ENCODE assay signal across 22 cellular contexts in genomic region chr22:19933328-19934241, GRCh38. TPM values are rescaled to one million over a fixed set of nuclear protein-coding genes. Genes with fewer than 3 reads are reported as not detected.
A peak's percentile ranks its signal among the peaks of the same experiment; 100 is the strongest.
DNase-seq lines count a peak whose midpoint lies in the region; ATAC-seq, FAIRE-seq and TF ChIP-seq lines count a peak whose summit lies in the region.
"Had no signal": no experiment of that assay in that cellular context is flagged by ENCODE, and none has a peak within 500 bp of the region (broad histone marks: within the 10 kb centered on the region; RNA-seq: fewer than 3 reads in every experiment).

No MANE protein-coding gene starts in this region.

- TF ChIP-seq POLR2A in K562 (conservative IDR thresholded peaks at IDR 0.05): 0 out of 2 replicates have a peak, but pooled peaks have one; percentile 29

- H3K27ac Mint-ChIP-seq in endothelial cell (ENCODE audit: unreplicated experiment): no peak overlapping the region
- no peak overlapping the region for H3K27ac Mint-ChIP-seq in activated CD4-positive, alpha-beta T cell treated with anti-CD3 and anti-CD28 coated beads, Interleukin-2, amount 10 ng/mL, durations not matched to agents 7 days and 5 days
- H3K27ac Mint-ChIP-seq: activated CD8-positive, alpha-beta T cell treated with anti-CD3 and anti-CD28 coated beads for 36 hours; CD4-positive, alpha-beta T cell had no signal

- no peaks in the 10 kb centered on the region for H3K4me1 Mint-ChIP-seq in endothelial cell (ENCODE audit: unreplicated experiment)
- H3K4me1 Mint-ChIP-seq in activated CD4-positive, alpha-beta T cell treated with anti-CD3 and anti-CD28 coated beads, Interleukin-2, amount 10 ng/mL, durations not matched to agents 7 days and 5 days: no peaks in the 10 kb centered on the region
- H3K4me1 Mint-ChIP-seq: central memory CD8-positive, alpha-beta T cell; neural crest cell; stimulated activated naive CD8-positive, alpha-beta T cell treated with anti-CD3 and anti-CD28 coated beads, Interleukin-15, amount 100 ng/mL, for 72 hours had no signal

- in situ Hi-C loops in K562 (cut with MboI): no loop called here

- peaks cover 4% of the 10 kb centered on the region; the same call in 1 of the 2 replicates for H4K20me1 ChIP-seq in K562 (replicated peaks; ENCODE audit: control insufficient read depth, insufficient read depth, low read length)

- no peak overlapping the region for H3K4me2 ChIP-seq in K562 (ENCODE audit: insufficient read depth, low read length)

- no peak for FAIRE-seq in K562 (lab: Jason Lieb, UNC)
- FAIRE-seq: H1 had no signal

- H3K27ac ChIP-seq in K562 (ENCODE audit: extremely low read depth, low read depth, low read length): no peak overlapping the region
- H3K27ac ChIP-seq: tibial artery had no signal

- TF ChIP-seq EP300 in K562 (IDR thresholded peaks at IDR 0.05; ENCODE audit: low read length): no peak

- peaks cover 2 to 19% of the 10 kb centered on the region in 2 experiments; a peak in 3 of 5 replicates for H3K4me1 ChIP-seq in K562 (replicated peaks in 1 of 2; ENCODE audit: control insufficient read depth in 2 of 2, insufficient read depth in 2 of 2, low read length in 2 of 2)

- TF ChIP-seq CTCF in K562 (IDR thresholded peaks at IDR 0.05 in 2 of 3, conservative IDR thresholded peaks at IDR 0.05 in 1 of 3; ENCODE audit: insufficient read depth in 2 of 3, low read depth in 1 of 3, low read length in 3 of 3) (no peak), endothelial cell (IDR thresholded peaks at IDR 0.05; ENCODE audit: unreplicated experiment) (no peak)

- H3K36me3 Mint-ChIP-seq in endothelial cell (ENCODE audit: low read depth, unreplicated experiment): peaks cover 35% of the 10 kb centered on the region
- peaks cover 22% of the 10 kb centered on the region for H3K36me3 Mint-ChIP-seq in activated CD4-positive, alpha-beta T cell treated with anti-CD3 and anti-CD28 coated beads, Interleukin-2, amount 10 ng/mL, durations not matched to agents 7 days and 5 days (ENCODE audit: low read depth)

- no peak for TF ChIP-seq RAD21 in K562 (CRISPR knock-in tag; conservative IDR thresholded peaks at IDR 0.05 in 1 of 2, IDR thresholded peaks at IDR 0.05 in 1 of 2)

- H3K9me1 ChIP-seq in K562 (ENCODE audit: control insufficient read depth, insufficient read depth, low read length): peaks cover 8% of the 10 kb centered on the region

- peaks cover 21% of the 10 kb centered on the region; the same call in 2 of the 3 replicates for H3K36me3 ChIP-seq in K562 (ENCODE audit: control insufficient read depth, insufficient read depth, low read length)

- H3K4me3 ChIP-seq in K562: no peak overlapping the region
- H3K4me3 ChIP-seq: dorsolateral prefrontal cortex, MG63, tibial artery had no signal

- intact Hi-C loops in Right ventricle myocardium superior (cut with DNase I): no loop called here
- intact Hi-C loops in cardiac septum (cut with DNase I): no loop called here
- intact Hi-C loops in K562 (cut with micrococcal nuclease): no loop called here

- no TSS peak for BruUV-seq in K562 (replicated peaks; lab: Mats Ljungman, UMichigan)

- DNase-seq in Right ventricle myocardium superior (peak; percentile 18), cardiac septum (ENCODE audit: low spot score) (no peak), NCI-H1092 treated with DMSO at 0.1 percent for 48 hours (lab: John Stamatoyannopoulos, UW) (peak; percentile 77), K562 (ENCODE audit: extremely low read depth in 1 of 4, low spot score in 3 of 4) (no peak), endothelial cell (ENCODE audit: low spot score) (no peak)
- no peak for DNase-seq in activated naive CD4-positive, alpha-beta T cell treated with anti-CD3 and anti-CD28 coated beads, Interleukin-2, amount 50 U/mL, for 16 hours
- no peak for DNase-seq in activated CD4-positive, alpha-beta T cell treated with anti-CD3 and anti-CD28 coated beads, Interleukin-2, amount 10 ng/mL, durations not matched to agents 7 days and 5 days
- DNase-seq: activated CD8-positive, alpha-beta T cell treated with anti-CD3 and anti-CD28 coated beads for 36 hours; CD4-positive, alpha-beta T cell; DND-41; MG63; NCI-H187 treated with DMSO at 0.1 percent for 48 hours; NCI-H524 treated with DMSO at 0.1 percent for 48 hours; stimulated activated CD4-positive, alpha-beta T cell treated with anti-CD3 and anti-CD28 coated beads, Interleukin-15, amount 100 ng/mL, for 24 hours; stimulated activated naive CD8-positive, alpha-beta T cell treated with anti-CD3 and anti-CD28 coated beads, Interleukin-15, amount 100 ng/mL, for 72 hours; T1000; tibial artery had no signal

- no peak overlapping the region for H3K9ac ChIP-seq in K562 (ENCODE audit: insufficient read depth in 1 of 2, low read depth in 2 of 2, low read length in 2 of 2)

- peaks cover 19% of the 10 kb centered on the region for H3K9me3 ChIP-seq in K562 (replicated peaks; ENCODE audit: control insufficient read depth, insufficient read depth, low read depth, low read length)
- H3K9me3 ChIP-seq: tibial artery had no signal

- H3K4me3 Mint-ChIP-seq in endothelial cell (ENCODE audit: unreplicated experiment): no peak overlapping the region
- H3K4me3 Mint-ChIP-seq in activated CD4-positive, alpha-beta T cell treated with anti-CD3 and anti-CD28 coated beads, Interleukin-2, amount 10 ng/mL, durations not matched to agents 7 days and 5 days: no peak overlapping the region
- H3K4me3 Mint-ChIP-seq: activated CD8-positive, alpha-beta T cell treated with anti-CD3 and anti-CD28 coated beads for 36 hours; CD4-positive, alpha-beta T cell; central memory CD8-positive, alpha-beta T cell; neural crest cell; stimulated activated naive CD8-positive, alpha-beta T cell treated with anti-CD3 and anti-CD28 coated beads, Interleukin-15, amount 100 ng/mL, for 72 hours had no signal

- peaks cover 2% of the 10 kb centered on the region for H3K27me3 Mint-ChIP-seq in endothelial cell (ENCODE audit: unreplicated experiment)
- H3K27me3 Mint-ChIP-seq in activated CD4-positive, alpha-beta T cell treated with anti-CD3 and anti-CD28 coated beads, Interleukin-2, amount 10 ng/mL, durations not matched to agents 7 days and 5 days: no peaks in the 10 kb centered on the region
- H3K27me3 Mint-ChIP-seq: activated CD8-positive, alpha-beta T cell treated with anti-CD3 and anti-CD28 coated beads for 36 hours; CD4-positive, alpha-beta T cell; central memory CD8-positive, alpha-beta T cell; stimulated activated naive CD8-positive, alpha-beta T cell treated with anti-CD3 and anti-CD28 coated beads, Interleukin-15, amount 100 ng/mL, for 72 hours had no signal

- 42% methylated on average over 9 of the region's 9 CpGs for WGBS in K562 (ENCODE audit: insufficient coverage, low coverage, missing lambda C conversion rate)

- H3K27me3 ChIP-seq in K562 (ENCODE audit: control insufficient read depth in 2 of 2, insufficient read depth in 2 of 2, low read length in 2 of 2): no peaks in the 10 kb centered on the region
- H3K27me3 ChIP-seq: dorsolateral prefrontal cortex, MG63, tibial artery had no signal

- H3K9me3 Mint-ChIP-seq in endothelial cell (ENCODE audit: unreplicated experiment): peaks cover 13% of the 10 kb centered on the region
- peaks cover 14% of the 10 kb centered on the region for H3K9me3 Mint-ChIP-seq in activated CD4-positive, alpha-beta T cell treated with anti-CD3 and anti-CD28 coated beads, Interleukin-2, amount 10 ng/mL, durations not matched to agents 7 days and 5 days

- no peak for ATAC-seq in Right ventricle myocardium superior (ENCODE audit: poor library complexity)
- ATAC-seq in K562: peak; percentile 7
- ATAC-seq: activated CD4-positive, CD25-positive, alpha-beta regulatory T cell treated with anti-CD3 and anti-CD28 coated beads, Interleukin-2, amount 50 U/mL, for 24 hours; activated CD8-positive, alpha-beta T cell treated with anti-CD3 and anti-CD28 coated beads for 36 hours; stimulated activated naive CD8-positive, alpha-beta T cell treated with anti-CD3 and anti-CD28 coated beads, Interleukin-15, amount 100 ng/mL, for 72 hours had no signal

- CTCF ChIA-PET in K562 (lab: Yijun Ruan, JAX; ENCODE audit: low intra/inter-chr PET ratio): interaction anchor here (0.5 kb wide), 1 partner anchor 935 kb away, joined by 4 read pairs; no protein-coding TSS in a partner anchor
- CTCF ChIA-PET in activated CD4-positive, alpha-beta T cell treated with anti-CD3 and anti-CD28 coated beads, Interleukin-2, amount 10 ng/mL, durations not matched to agents 7 days and 5 days (lab: Charles Lee): interaction anchor here (0.6 to 1.6 kb wide), 3 partner anchors 15 to 24 kb away, joined by 3 to 4 read pairs (median 3); no protein-coding TSS in a partner anchor

- no peak overlapping the region for H2AFZ ChIP-seq in K562 (ENCODE audit: low read depth, low read length)

- POLR2A ChIA-PET in K562 (lab: Yijun Ruan, JAX): interaction anchor here (0.6 to 2.0 kb wide), 15 partner anchors 8 to 842 kb away, joined by 3 to 14 read pairs (median 4); partner anchors contain the start of genes COMT and TXNRD2
- POLR2A ChIA-PET in activated CD4-positive, alpha-beta T cell treated with anti-CD3 and anti-CD28 coated beads, Interleukin-2, amount 10 ng/mL, durations not matched to agents 7 days and 5 days (lab: Charles Lee): no interaction called here

- H3K79me2 ChIP-seq in K562 (ENCODE audit: control insufficient read depth, insufficient read depth, low read length): no peaks in the 10 kb centered on the region

RNA-seq across cellular contexts. Expression of gene COMT, which starts 8.0 kb away (rescaled TPM):
- total RNA-seq in Right ventricle myocardium superior: 75.3 TPM
- total RNA-seq in cardiac septum: 97.1 TPM
- 125 and 360 TPM in 2 replicates for total RNA-seq in K562 (2011; cell fraction: chromatin; rRNA removed; ENCODE audit: low replicate concordance)
- 500 and 649 TPM in 2 replicates for total RNA-seq in K562 (2011; cell fraction: nucleolus; rRNA removed)
- total RNA-seq in K562 (2011; cell fraction: nucleoplasm; rRNA removed): 301 and 358 TPM in 2 replicates
- total RNA-seq in K562 (2014; rRNA removed): 334 and 497 TPM in 2 replicates
- 29.4 and 46.3 TPM in 2 replicates for total RNA-seq in K562 (2014; rRNA removed; fragmentation: Illumina TruSeq; extraction: Trizol)
- total RNA-seq in K562 (2015; rRNA removed; fragmentation: Illumina TruSeq; extraction: Trizol): 155 and 156 TPM in 2 replicates
- total RNA-seq in K562 (2021): 348 and 351 TPM in 2 replicates
- polyA plus RNA-seq in K562 (2011; rRNA removed): 185 and 498 TPM in 2 replicates
- polyA plus RNA-seq in K562 (2011; cell fraction: cytosol; rRNA removed): 652 and 657 TPM in 2 replicates
- polyA plus RNA-seq in K562 (2011; cell fraction: nucleus; rRNA removed): 321 and 432 TPM in 2 replicates
- polyA plus RNA-seq in K562 (2012): 279 and 699 TPM in 2 replicates
- 108 and 305 TPM in 2 replicates for polyA plus RNA-seq in K562 (2014; fragmentation: Illumina TruSeq; extraction: Trizol)
- 10 to 100 TPM; 12.5 to 39.6 TPM for polyA plus RNA-seq in K562 (2014; fragmentation: Nextera tagmentation; extraction: Ambion mirVana)
- 263 and 317 TPM in 2 replicates for polyA plus RNA-seq in K562 (2014; rRNA removed)
- 92.9 and 123 TPM in 2 replicates for polyA minus RNA-seq in K562 (2011; rRNA and poly(A)+ RNA removed)
- polyA minus RNA-seq in K562 (2011; cell fraction: cytosol; rRNA and poly(A)+ RNA removed): 148 and 344 TPM in 2 replicates
- polyA minus RNA-seq in K562 (2011; cell fraction: nucleus; rRNA and poly(A)+ RNA removed): 63.8 and 154 TPM in 2 replicates
- total RNA-seq in endothelial cell (ENCODE audit: unreplicated experiment): 49.0 TPM
- 10 to 100 TPM; 71.8 to 74.8 TPM for total RNA-seq in activated CD4-positive, alpha-beta T cell treated with anti-CD3 and anti-CD28 coated beads, Interleukin-2, amount 10 ng/mL, durations not matched to agents 7 days and 5 days

RNA-seq across cellular contexts. Expression of gene TXNRD2, which starts 8.0 kb away (rescaled TPM):
- 40.4 TPM for total RNA-seq in Right ventricle myocardium superior
- 33.3 TPM for total RNA-seq in cardiac septum
- total RNA-seq in K562 (2011; cell fraction: chromatin; rRNA removed; ENCODE audit: low replicate concordance): 156 and 367 TPM in 2 replicates
- total RNA-seq in K562 (2011; cell fraction: nucleolus; rRNA removed): 176 and 216 TPM in 2 replicates
- 160 and 165 TPM in 2 replicates for total RNA-seq in K562 (2011; cell fraction: nucleoplasm; rRNA removed)
- total RNA-seq in K562 (2014; rRNA removed): 49.4 and 60.7 TPM in 2 replicates
- total RNA-seq in K562 (2014; rRNA removed; fragmentation: Illumina TruSeq; extraction: Trizol): 25.1 and 32.6 TPM in 2 replicates
- total RNA-seq in K562 (2015; rRNA removed; fragmentation: Illumina TruSeq; extraction: Trizol): 45.9 and 50.4 TPM in 2 replicates
- 78.2 and 80.2 TPM in 2 replicates for total RNA-seq in K562 (2021)
- polyA plus RNA-seq in K562 (2011; rRNA removed): 50.2 and 93.6 TPM in 2 replicates
- polyA plus RNA-seq in K562 (2011; cell fraction: cytosol; rRNA removed): 84.2 and 98.0 TPM in 2 replicates
- polyA plus RNA-seq in K562 (2011; cell fraction: nucleus; rRNA removed): 148 and 181 TPM in 2 replicates
- 83.1 and 83.5 TPM in 2 replicates for polyA plus RNA-seq in K562 (2012)
- 45.0 and 66.1 TPM in 2 replicates for polyA plus RNA-seq in K562 (2014; fragmentation: Illumina TruSeq; extraction: Trizol)
- 1 to 10 TPM; 3.3 to 4.4 TPM for polyA plus RNA-seq in K562 (2014; fragmentation: Nextera tagmentation; extraction: Ambion mirVana)
- polyA plus RNA-seq in K562 (2014; rRNA removed): 52.5 and 57.0 TPM in 2 replicates
- 44.4 and 47.5 TPM in 2 replicates for polyA minus RNA-seq in K562 (2011; rRNA and poly(A)+ RNA removed)
- 55.3 and 75.6 TPM in 2 replicates for polyA minus RNA-seq in K562 (2011; cell fraction: cytosol; rRNA and poly(A)+ RNA removed)
- 57.4 and 103 TPM in 2 replicates for polyA minus RNA-seq in K562 (2011; cell fraction: nucleus; rRNA and poly(A)+ RNA removed)
- total RNA-seq in endothelial cell (ENCODE audit: unreplicated experiment): 23.0 TPM
- total RNA-seq in activated CD4-positive, alpha-beta T cell treated with anti-CD3 and anti-CD28 coated beads, Interleukin-2, amount 10 ng/mL, durations not matched to agents 7 days and 5 days: 10 to 100 TPM; 19.3 to 21.9 TPM

Comparison
In these comparisons a context has a peak if more than half of its experiments do, and no peak if none do; other contexts are left out.
1. DNase-seq: peak in Right ventricle myocardium superior (single experiment) and NCI-H1092 treated with DMSO at 0.1 percent for 48 hours (single experiment); none in cardiac septum (single experiment), K562 (0 of 4), endothelial cell (single experiment), activated naive CD4-positive, alpha-beta T cell treated with anti-CD3 and anti-CD28 coated beads, Interleukin-2, amount 50 U/mL, for 16 hours (single experiment) and activated CD4-positive, alpha-beta T cell treated with anti-CD3 and anti-CD28 coated beads, Interleukin-2, amount 10 ng/mL, durations not matched to agents 7 days and 5 days (single experiment).